Comparison of ENCODE assay signal across 11 cellular contexts in genomic region chr15:64855206-64856000, GRCh38. TPM values are rescaled to one million over a fixed set of nuclear protein-coding genes. Genes with fewer than 3 reads are reported as not detected.
DNase-seq lines count a peak whose midpoint lies in the region; ATAC-seq and TF ChIP-seq lines count a peak whose summit lies in the region.
"Had no signal": no experiment of that assay in that cellular context is flagged by ENCODE, and none has a peak within 500 bp of the region (broad histone marks: within the 10 kb centered on the region; RNA-seq: fewer than 3 reads in every experiment).

No MANE protein-coding gene starts in this region.

- H3K27ac ChIP-seq in ACC112 (ENCODE audit: low read depth, low read length) (peak overlapping the region; percentile 77), HEK293 (ENCODE audit: extremely low read depth, low read depth, low read length) (no peak overlapping the region), coronary artery (peak overlapping the region; percentile 63 to 87), PC-9 (no peak overlapping the region)

- no peaks in the 10 kb centered on the region for H3F3A ChIP-seq in PC-9 (ENCODE audit: insufficient read depth, low read depth)

- H4K20me1 ChIP-seq in PC-9 (ENCODE audit: insufficient read depth), result no peaks in the 10 kb centered on the region

- no TSS peak for BruUV-seq in PC-9 (replicated peaks; lab: Mats Ljungman, UMichigan)

- peak overlapping the region; percentile 84 for H3K27ac Mint-ChIP-seq in natural killer cell

- peak overlapping the region; percentile 67 for H3K4me3 Mint-ChIP-seq in natural killer cell

- H3K4me1 Mint-ChIP-seq in natural killer cell, result peaks cover 73 to 74% of the 10 kb centered on the region in 2 donors

- POLR2A ChIA-PET in HEK293 (lab: Yijun Ruan, JAX), result no interaction called here
- POLR2A ChIA-PET in PC-9 (lab: Charles Lee; ENCODE audit: unreplicated experiment), result interaction anchor here (0.6 kb wide), 2 partner anchors 41 to 449 kb away, joined by 3 to 10 read pairs; partner anchors contain the start of gene RNU5B-1

- H3K9me3 ChIP-seq in HEK293 (ENCODE audit: control insufficient read depth, insufficient read depth, low read depth, low read length), result no peaks in the 10 kb centered on the region
- H3K9me3 ChIP-seq in PC-9 (ENCODE audit: insufficient read depth, low read depth), result no peaks in the 10 kb centered on the region

- H3K27me3 ChIP-seq in ACC112 (ENCODE audit: insufficient read depth, low read length) (no peaks in the 10 kb centered on the region), PC-9 (ENCODE audit: insufficient read depth, low read depth) (no peaks in the 10 kb centered on the region)

- H2AFZ ChIP-seq in ACC112 (ENCODE audit: low read length, unreplicated experiment), result no peak overlapping the region
- no peak overlapping the region for H2AFZ ChIP-seq in PC-9

- intact Hi-C loops in natural killer cell (cut with micrococcal nuclease) (no loop called here), PC-9 (cut with micrococcal nuclease; ENCODE audit: unreplicated experiment) (no loop called here)

- no peaks in the 10 kb centered on the region for H3K9me3 Mint-ChIP-seq in natural killer cell

- peaks cover 65% of the 10 kb centered on the region for H3K4me1 ChIP-seq in ACC112 (ENCODE audit: control insufficient read depth, insufficient read depth, low read length, unreplicated experiment)
- H3K4me1 ChIP-seq in HEK293 (ENCODE audit: control insufficient read depth, insufficient read depth, low read length), result no peaks in the 10 kb centered on the region; the same call in 1 of the 2 replicates
- no peaks in the 10 kb centered on the region; the same call in 1 of the 2 replicates for H3K4me1 ChIP-seq in PC-9 (replicated peaks; ENCODE audit: insufficient read depth)

- CTCF ChIA-PET in HEK293 (lab: Yijun Ruan, JAX) (no interaction called here), PC-9 (lab: Charles Lee) (no interaction called here)

- H3K9me2 ChIP-seq in PC-9 (ENCODE audit: insufficient read depth), result no peaks in the 10 kb centered on the region

- H3K27me3 Mint-ChIP-seq in natural killer cell (ENCODE audit: low read depth in 2 of 2), result no peaks in the 10 kb centered on the region

- DNase-seq in coronary artery (ENCODE audit: low spot score) (no peak), natural killer cell (no peak), PC-9 (no peak), H4 (ENCODE audit: low spot score) (no peak), superior temporal gyrus (ENCODE audit: extremely low spot score) (no peak)
- no peak for DNase-seq in stimulated activated naive CD4-positive, alpha-beta T cell (lab: John Stamatoyannopoulos, UW)
- DNase-seq: Calu3; SIG-M5; stimulated activated naive CD8-positive, alpha-beta T cell treated with anti-CD3 and anti-CD28 coated beads, Interleukin-15, Interleukin-2, amounts not matched to agents 100 U/mL and 50 U/mL, for 24 hours had no signal

- no peak overlapping the region for H3K4me3 ChIP-seq in ACC112 (ENCODE audit: low read depth, low read length)
- no peak overlapping the region for H3K4me3 ChIP-seq in HEK293 (ENCODE audit: low read depth, low read length)
- H3K4me3 ChIP-seq in coronary artery, result no peak overlapping the region
- no peak overlapping the region for H3K4me3 ChIP-seq in PC-9

- no peaks in the 10 kb centered on the region for H3K36me3 Mint-ChIP-seq in natural killer cell

- peaks cover 6% of the 10 kb centered on the region; the same call in 1 of the 2 replicates for H3K36me3 ChIP-seq in ACC112 (ENCODE audit: insufficient read depth, low read length)
- peaks cover 0 to 45% of the 10 kb centered on the region in 2 experiments; a peak in 1 of 3 replicates for H3K36me3 ChIP-seq in HEK293 (ENCODE audit: control insufficient read depth in 2 of 2, insufficient read depth in 1 of 2, low read length in 2 of 2)
- no peaks in the 10 kb centered on the region for H3K36me3 ChIP-seq in PC-9 (ENCODE audit: low read depth)

- TF ChIP-seq CTCF in HEK293 (tag by site-specific recombination; IDR thresholded peaks at IDR 0.05), result no peak
- TF ChIP-seq CTCF in coronary artery (IDR thresholded peaks at IDR 0.05), result no peak
- no peak for TF ChIP-seq CTCF in natural killer cell (IDR thresholded peaks at IDR 0.05)
- TF ChIP-seq CTCF in PC-9 (conservative IDR thresholded peaks at IDR 0.05), result no peak

- H3K4me2 ChIP-seq in PC-9, result no peak overlapping the region

- H3K79me2 ChIP-seq in ACC112 (ENCODE audit: control insufficient read depth, insufficient read depth, low read length, unreplicated experiment) (peaks cover 66% of the 10 kb centered on the region), PC-9 (ENCODE audit: low read depth) (no peaks in the 10 kb centered on the region)

- ATAC-seq in natural killer cell, result no peak
- ATAC-seq: stimulated activated naive CD8-positive, alpha-beta T cell treated with anti-CD3 and anti-CD28 coated beads, Interleukin-15, Interleukin-2, amounts not matched to agents 100 U/mL and 50 U/mL, for 24 hours had no signal

TF ChIP-seq in HEK293, 187 proteins besides CTCF, POLR2A, EP300 and RAD21:
- TF ChIP-seq ATF2 (tag by site-specific recombination; IDR thresholded peaks at IDR 0.05; ENCODE audit: low read depth), result no peak
- peak; percentile 68 for TF ChIP-seq GLIS1 (tag by site-specific recombination; IDR thresholded peaks at IDR 0.05)

RNA-seq across cellular contexts. Expression of gene PLEKHO2, which starts 13.7 kb away (rescaled TPM):
- total RNA-seq in natural killer cell, result 10 to 100 TPM; 35.3 to 53.4 (median 49.8) TPM
- 7.5 and 7.9 TPM in 2 replicates for total RNA-seq in PC-9 (2021)
- total RNA-seq in H4 (2014; rRNA removed; shearing (Covaris generic)), result 5.5 and 7.6 TPM in 2 replicates

RNA-seq across cellular contexts. Expression of gene PIF1, which starts 30.0 kb away (rescaled TPM):
- total RNA-seq in natural killer cell (10 to 100 TPM in 1 of 3 donors, 1 to 10 TPM in 2; 6.2 to 23.9 (median 9.7) TPM), PC-9 (2021) (54.8 and 67.6 TPM in 2 replicates)
- 5.4 and 15.5 TPM in 2 replicates for total RNA-seq in H4 (2014; rRNA removed; shearing (Covaris generic))

RNA-seq across cellular contexts. Expression of gene ANKDD1A, which starts 56.3 kb away (rescaled TPM):
- total RNA-seq in natural killer cell (10 to 100 TPM; 13.7 to 16.2 (median 13.9) TPM), PC-9 (2021) (14.2 and 17.5 TPM in 2 replicates)
- total RNA-seq in H4 (2014; rRNA removed; shearing (Covaris generic)), result 0.25 and 1.1 TPM in 2 replicates

Comparison
In these comparisons a context has a peak if more than half of its experiments do, and no peak if none do; other contexts are left out.
1. H3K27ac ChIP-seq: peak in ACC112 (single experiment) and coronary artery (2 of 2); none in HEK293 (single experiment) and PC-9 (single experiment).